8 cellular contexts compared by ENCODE assay signal in the genomic region with DNA sequence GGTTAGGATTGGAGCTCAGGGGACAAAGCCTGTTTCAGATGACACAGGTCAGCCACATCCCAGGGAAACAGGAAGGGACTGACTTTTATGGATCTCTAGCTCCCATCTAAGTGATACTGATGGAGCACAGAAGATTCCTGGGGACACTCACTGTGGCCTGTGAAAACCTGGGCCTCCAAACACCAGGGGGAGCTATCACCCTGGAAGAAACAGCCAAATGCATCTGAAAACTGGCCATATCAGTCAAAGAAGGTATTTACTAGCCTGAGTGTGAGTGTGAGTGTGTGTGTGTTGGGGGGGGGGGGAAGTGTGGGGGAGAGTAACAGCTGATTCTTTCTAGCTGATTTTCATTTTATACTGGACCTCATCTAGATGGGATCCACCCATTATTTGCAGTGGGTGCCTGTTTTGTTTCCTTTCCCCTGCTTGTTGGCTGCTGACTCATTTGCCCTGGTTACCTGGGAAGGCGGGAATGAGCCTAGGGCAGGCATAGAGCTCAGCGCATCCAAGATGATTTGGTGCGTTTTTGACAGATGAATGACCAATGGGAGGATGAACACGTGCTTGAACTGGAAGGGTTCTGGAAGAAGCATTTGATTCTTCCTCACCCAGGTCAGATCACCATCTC.
A peak's percentile ranks its signal among the peaks of the same experiment; 100 is the strongest.
DNase-seq lines count a peak whose midpoint lies in the region; TF ChIP-seq lines count a peak whose summit lies in the region.

No MANE protein-coding gene starts in this region.

- WGBS in sigmoid colon, 2 donors: 65 to 87% methylated on average over 4 of the region's 4 CpGs

- no peak for TF ChIP-seq EP300 in sigmoid colon (IDR thresholded peaks at IDR 0.05)

- TF ChIP-seq CTCF in sigmoid colon (IDR thresholded peaks at IDR 0.05): peak in 2 of 4 experiments; percentile 19 to 34

- H3K36me3 ChIP-seq in sigmoid colon: no peaks in the 10 kb centered on the region

- H3K27me3 ChIP-seq in sigmoid colon: no peaks in the 10 kb centered on the region

- DNase-seq in activated CD4-positive, alpha-beta T cell treated with anti-CD3 and anti-CD28 coated beads for 48 hours: peak; percentile 56
- no peak for DNase-seq in activated CD4-positive, alpha-beta T cell treated with anti-CD3 and anti-CD28 coated beads for 1 hour
- DNase-seq in HS-27A (ENCODE audit: low read depth): peak; percentile 4
- peak; percentile 3 for DNase-seq in SHP77 treated with DMSO at 0.1 percent for 48 hours (lab: John Stamatoyannopoulos, UW)
- DNase-seq in epidermal melanocyte (ENCODE audit: insufficient read length, low spot score): peak; percentile 30
- peak; percentile 9 for DNase-seq in non-pigmented ciliary epithelial cell (ENCODE audit: low read depth)
- no peak for DNase-seq in sigmoid colon
- no peak for DNase-seq in SIG-M5 (lab: John Stamatoyannopoulos, UW)

- no peak for TF ChIP-seq POLR2A in sigmoid colon (IDR thresholded peaks at IDR 0.05)

- H3K27ac ChIP-seq in sigmoid colon: no peak overlapping the region

- H3K4me1 ChIP-seq in sigmoid colon: no peaks in the 10 kb centered on the region

- intact Hi-C loops in sigmoid colon (cut with DNase I): loop anchor here (2.0 kb wide), 1 partner anchor 274 kb away; no protein-coding TSS in a partner anchor

- no peak overlapping the region for H3K4me3 ChIP-seq in sigmoid colon

- no peaks in the 10 kb centered on the region for H3K9me3 ChIP-seq in sigmoid colon

Comparison
In these comparisons a context has a peak if more than half of its experiments do, and no peak if none do; other contexts are left out.
1. DNase-seq: peak in activated CD4-positive, alpha-beta T cell treated with anti-CD3 and anti-CD28 coated beads for 48 hours (single experiment), HS-27A (single experiment), SHP77 treated with DMSO at 0.1 percent for 48 hours (single experiment), epidermal melanocyte (single experiment) and non-pigmented ciliary epithelial cell (single experiment); none in activated CD4-positive, alpha-beta T cell treated with anti-CD3 and anti-CD28 coated beads for 1 hour (single experiment), sigmoid colon (single experiment) and SIG-M5 (single experiment).